In the genomic region with DNA sequence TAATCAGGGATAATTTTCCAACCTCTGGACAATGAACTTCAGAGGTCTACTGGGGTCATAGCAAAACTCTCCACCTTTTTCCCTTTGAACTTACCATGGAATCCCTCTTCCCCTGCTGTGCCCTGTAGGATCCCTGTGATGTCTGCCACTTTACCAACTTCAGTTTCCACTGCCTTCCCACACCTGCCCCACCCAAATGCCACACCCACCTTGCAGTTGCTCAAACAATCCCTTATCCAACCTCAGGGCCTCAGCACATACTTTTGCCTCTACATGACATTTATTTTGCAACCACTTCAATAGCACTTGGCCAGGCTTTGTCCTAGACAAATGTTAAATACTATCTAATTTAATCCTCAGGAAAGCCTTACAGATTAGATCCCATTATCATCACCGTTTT, we compare ENCODE assay signal across 24 cellular contexts.
"Had no signal": no experiment of that assay in that cellular context is flagged by ENCODE, and none has a peak within 500 bp of the region (broad histone marks: within the 10 kb centered on the region; RNA-seq: fewer than 3 reads in every experiment).

No MANE protein-coding gene starts in this region.

- H3K36me3 ChIP-seq: esophagus muscularis mucosa, gastrocnemius medialis, heart right ventricle, left lung, lower lobe of right lung, sigmoid colon, stomach, thoracic aorta, transverse colon had no signal

- H3K4me1 ChIP-seq: esophagus muscularis mucosa, gastrocnemius medialis, heart right ventricle, left lung, lower lobe of right lung, parathyroid adenoma, psoas muscle, stomach, transverse colon had no signal

- H3K27ac ChIP-seq: coronary artery, esophagus muscularis mucosa, gastrocnemius medialis, heart right ventricle, left lung, lower lobe of right lung, parathyroid adenoma, psoas muscle, sigmoid colon, stomach, thoracic aorta, transverse colon had no signal

- H3K9me3 ChIP-seq: esophagus muscularis mucosa, gastrocnemius medialis, heart right ventricle, left lung, lower lobe of right lung, psoas muscle, sigmoid colon, stomach, thoracic aorta, transverse colon had no signal

- H3K4me3 ChIP-seq: coronary artery, esophagus muscularis mucosa, gastrocnemius medialis, heart right ventricle, left lung, lower lobe of right lung, psoas muscle, sigmoid colon, stomach, thoracic aorta, transverse colon had no signal

- ATAC-seq: gastrocnemius medialis, heart right ventricle, left lung, lower lobe of right lung, psoas muscle had no signal

- H3K79me2 ChIP-seq: parathyroid adenoma had no signal

- H2AFZ ChIP-seq: parathyroid adenoma had no signal

- H3K27me3 ChIP-seq: esophagus muscularis mucosa, gastrocnemius medialis, left lung, sigmoid colon, transverse colon had no signal

- H3K9ac ChIP-seq: parathyroid adenoma had no signal

- DNase-seq: effector CD4-positive, alpha-beta T cell; gastrocnemius medialis; heart right ventricle; hypothalamus; islet precursor cell; left lung; lower lobe of right lung; mesenchymal stem cell; midbrain; naive B cell; nephron progenitor cell; psoas muscle; retina; sigmoid colon; small intestine; stimulated activated CD4-positive, alpha-beta T cell treated with anti-CD3 and anti-CD28 coated beads, Interleukin-12 subunit alpha, Interleukin-12 subunit beta, amount 100 ng/mL, for 4 hours; stimulated activated naive CD4-positive, alpha-beta T cell; stomach; substantia nigra; transverse colon had no signal
